Comparison of ENCODE assay signal across 16 cellular contexts in the genomic region with DNA sequence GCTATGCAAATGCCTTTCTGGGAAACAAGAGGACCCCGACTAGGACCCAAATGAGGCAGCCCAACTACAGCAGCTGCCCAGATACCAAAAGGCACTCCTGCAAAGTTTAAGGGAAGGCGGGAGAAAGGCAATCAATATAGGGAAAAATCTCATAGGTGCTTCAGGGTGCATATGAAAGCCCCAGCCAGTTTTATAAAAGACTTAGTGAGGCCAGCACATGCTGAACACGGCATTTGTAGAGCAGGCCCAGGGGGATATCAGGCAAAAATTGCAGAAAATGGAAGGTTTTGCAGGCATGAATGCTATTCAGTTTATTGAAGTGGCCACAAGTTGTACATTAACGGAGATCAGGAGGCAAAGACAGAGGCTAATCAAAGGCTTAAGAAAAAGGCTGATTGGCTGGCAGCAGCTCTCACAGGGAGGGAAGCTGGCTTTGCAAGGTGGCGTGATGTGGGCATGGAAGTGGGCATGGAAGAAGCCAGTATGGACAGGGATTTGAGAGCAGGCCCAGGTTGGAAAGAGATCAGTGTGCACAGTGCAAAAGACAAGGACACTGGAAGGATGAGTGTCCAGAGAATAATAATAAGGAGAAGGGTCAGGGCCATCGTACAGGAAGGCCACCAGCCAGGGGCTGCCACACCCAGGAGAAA. TPM values are rescaled to one million over a fixed set of nuclear protein-coding genes. Genes with fewer than 3 reads are reported as not detected.
DNase-seq lines count a peak whose midpoint lies in the region; ATAC-seq and TF ChIP-seq lines count a peak whose summit lies in the region.
"Had no signal": no experiment of that assay in that cellular context is flagged by ENCODE, and none has a peak within 500 bp of the region (broad histone marks: within the 10 kb centered on the region; RNA-seq: fewer than 3 reads in every experiment).

No MANE protein-coding gene starts in this region.

- DNase-seq in osteocyte (ENCODE audit: extremely low spot score, unreplicated experiment): no peak
- DNase-seq in activated naive CD4-positive, alpha-beta T cell treated with anti-CD3 and anti-CD28 coated beads, Interleukin-2, amount 10 ng/mL, durations not matched to agents 7 days and 5 days: no peak
- no peak for DNase-seq in natural killer cell
- no peak for DNase-seq in activated T-cell treated with anti-CD3 and anti-CD28 coated beads, Interleukin-2, amount 50 U/mL, for 48 hours
- DNase-seq: activated CD8-positive, alpha-beta T cell treated with anti-CD3 and anti-CD28 coated beads, Interleukin-2, amount 10 ng/mL, durations not matched to agents 7 days and 5 days; AML-193; cortex of kidney; islet precursor cell; NCI-H1417 had no signal

- peak overlapping the region; percentile 79 for H3K27ac ChIP-seq in HUES64 (ENCODE audit: low read depth, low read length)
- H3K27ac ChIP-seq in iPS-20b (ENCODE audit: low read length): no peak overlapping the region

- H3K4me3 ChIP-seq in HUES64 (ENCODE audit: low read length) (no peak overlapping the region), iPS-20b (ENCODE audit: low read length) (peak overlapping the region; percentile 46; the same call in 1 of the 2 replicates)

- ATAC-seq in GM18511 (IDR thresholded peaks at IDR 0.05; ENCODE audit: unreplicated experiment) (peak; percentile 22), natural killer cell (no peak), GM19351 (IDR thresholded peaks at IDR 0.05; ENCODE audit: unreplicated experiment) (no peak)
- ATAC-seq: activated CD8-positive, alpha-beta T cell treated with anti-CD3 and anti-CD28 coated beads, Interleukin-2, amount 10 ng/mL, durations not matched to agents 7 days and 5 days had no signal

- no peak for TF ChIP-seq CTCF in osteocyte (IDR thresholded peaks at IDR 0.05)
- TF ChIP-seq CTCF in natural killer cell (IDR thresholded peaks at IDR 0.05): no peak

- H3K27me3 ChIP-seq in HUES64 (ENCODE audit: insufficient read depth, low read length): no peaks in the 10 kb centered on the region
- no peaks in the 10 kb centered on the region for H3K27me3 ChIP-seq in iPS-20b (ENCODE audit: insufficient read depth, low read length)

- CTCF ChIA-PET in activated naive CD4-positive, alpha-beta T cell treated with anti-CD3 and anti-CD28 coated beads, Interleukin-2, amount 10 ng/mL, durations not matched to agents 7 days and 5 days (lab: Charles Lee): no interaction called here

- H3K36me3 Mint-ChIP-seq in osteocyte (ENCODE audit: unreplicated experiment): no peaks in the 10 kb centered on the region
- H3K36me3 Mint-ChIP-seq in activated naive CD4-positive, alpha-beta T cell treated with anti-CD3 and anti-CD28 coated beads, Interleukin-2, amount 10 ng/mL, durations not matched to agents 7 days and 5 days: no peaks in the 10 kb centered on the region
- no peaks in the 10 kb centered on the region for H3K36me3 Mint-ChIP-seq in natural killer cell
- H3K36me3 Mint-ChIP-seq: activated naive CD8-positive, alpha-beta T cell had no signal

- H3K4me1 Mint-ChIP-seq in osteocyte (ENCODE audit: unreplicated experiment): peaks cover 21% of the 10 kb centered on the region
- no peaks in the 10 kb centered on the region for H3K4me1 Mint-ChIP-seq in activated naive CD4-positive, alpha-beta T cell treated with anti-CD3 and anti-CD28 coated beads, Interleukin-2, amount 10 ng/mL, durations not matched to agents 7 days and 5 days
- H3K4me1 Mint-ChIP-seq in natural killer cell: no peaks in the 10 kb centered on the region

- H3K4me3 Mint-ChIP-seq in osteocyte (ENCODE audit: unreplicated experiment) (peak overlapping the region; percentile 50), natural killer cell (no peak overlapping the region)
- H3K4me3 Mint-ChIP-seq in activated naive CD4-positive, alpha-beta T cell treated with anti-CD3 and anti-CD28 coated beads, Interleukin-2, amount 10 ng/mL, durations not matched to agents 7 days and 5 days: no peak overlapping the region
- H3K4me3 Mint-ChIP-seq: activated CD8-positive, alpha-beta T cell treated with anti-CD3 and anti-CD28 coated beads, Interleukin-2, amount 10 ng/mL, durations not matched to agents 7 days and 5 days; activated naive CD8-positive, alpha-beta T cell had no signal

- intact Hi-C loops in natural killer cell (cut with micrococcal nuclease): no loop called here

- 71% methylated on average over 6 of the region's 6 CpGs for WGBS in HUES64

- H3K4me1 ChIP-seq in HUES64 (ENCODE audit: insufficient read depth, low read length): peaks cover 25% of the 10 kb centered on the region
- H3K4me1 ChIP-seq in iPS-20b (ENCODE audit: insufficient read depth, low read length): peaks cover 22% of the 10 kb centered on the region; the same call in 1 of the 2 replicates

- H3K27ac Mint-ChIP-seq in osteocyte (ENCODE audit: unreplicated experiment) (peak overlapping the region; percentile 72), natural killer cell (no peak overlapping the region)
- no peak overlapping the region for H3K27ac Mint-ChIP-seq in activated naive CD4-positive, alpha-beta T cell treated with anti-CD3 and anti-CD28 coated beads, Interleukin-2, amount 10 ng/mL, durations not matched to agents 7 days and 5 days
- H3K27ac Mint-ChIP-seq: activated CD8-positive, alpha-beta T cell treated with anti-CD3 and anti-CD28 coated beads, Interleukin-2, amount 10 ng/mL, durations not matched to agents 7 days and 5 days; activated naive CD8-positive, alpha-beta T cell had no signal

- H3K9me3 ChIP-seq in HUES64 (ENCODE audit: insufficient read depth, low read depth, low read length) (no peaks in the 10 kb centered on the region), iPS-20b (ENCODE audit: insufficient read depth, low read depth, low read length) (no peaks in the 10 kb centered on the region)

- H3K9ac ChIP-seq in HUES64 (ENCODE audit: low read depth, low read length) (peak overlapping the region; percentile 35; the same call in 1 of the 2 replicates), iPS-20b (ENCODE audit: low read depth, low read length) (peak overlapping the region; percentile 63; the same call in 1 of the 2 replicates)

- H3K27me3 Mint-ChIP-seq in osteocyte (ENCODE audit: unreplicated experiment): no peaks in the 10 kb centered on the region
- no peaks in the 10 kb centered on the region for H3K27me3 Mint-ChIP-seq in activated naive CD4-positive, alpha-beta T cell treated with anti-CD3 and anti-CD28 coated beads, Interleukin-2, amount 10 ng/mL, durations not matched to agents 7 days and 5 days
- H3K27me3 Mint-ChIP-seq in natural killer cell (ENCODE audit: low read depth in 2 of 2): no peaks in the 10 kb centered on the region
- H3K27me3 Mint-ChIP-seq: activated naive CD8-positive, alpha-beta T cell had no signal

- H3K36me3 ChIP-seq in HUES64 (ENCODE audit: insufficient read depth, low read length) (no peaks in the 10 kb centered on the region), iPS-20b (ENCODE audit: insufficient read depth, low read depth, low read length) (no peaks in the 10 kb centered on the region)

- H3K9me3 Mint-ChIP-seq in osteocyte (ENCODE audit: unreplicated experiment): no peaks in the 10 kb centered on the region
- H3K9me3 Mint-ChIP-seq in activated naive CD4-positive, alpha-beta T cell treated with anti-CD3 and anti-CD28 coated beads, Interleukin-2, amount 10 ng/mL, durations not matched to agents 7 days and 5 days: no peaks in the 10 kb centered on the region
- H3K9me3 Mint-ChIP-seq in natural killer cell: peaks cover 5 to 6% of the 10 kb centered on the region in 2 donors

RNA-seq across cellular contexts. Expression of a gene that starts 37.7 kb away (rescaled TPM):
- polyA plus RNA-seq in HUES64 (2013, experiment 1 of 2): 0.90 TPM
- 1.5 TPM for polyA plus RNA-seq in HUES64 (2013, experiment 2 of 2)
- total RNA-seq in osteocyte: 0.91 and 0.97 TPM in 2 replicates
- total RNA-seq in natural killer cell: not detected
- total RNA-seq: activated CD8-positive, alpha-beta T cell treated with anti-CD3 and anti-CD28 coated beads, Interleukin-2, amount 10 ng/mL, durations not matched to agents 7 days and 5 days; Daoy; fibroblast of villous mesenchyme had no signal
